In genomic region chr12:80551897-80552296, GRCh38 we compare ENCODE assay signal across 15 cellular contexts.
A peak's percentile ranks its signal among the peaks of the same experiment; 100 is the strongest.
DNase-seq lines count a peak whose midpoint lies in the region; ATAC-seq and TF ChIP-seq lines count a peak whose summit lies in the region.
"Had no signal": no experiment of that assay in that cellular context is flagged by ENCODE, and none has a peak within 500 bp of the region (broad histone marks: within the 10 kb centered on the region; RNA-seq: fewer than 3 reads in every experiment).

No MANE protein-coding gene starts in this region.

- H3K79me2 ChIP-seq in ACC112 (ENCODE audit: control insufficient read depth, insufficient read depth, low read length, unreplicated experiment) (no peaks in the 10 kb centered on the region), HCT116 (ENCODE audit: insufficient read depth, low read length) (no peaks in the 10 kb centered on the region)

- H3K27ac ChIP-seq in ACC112 (ENCODE audit: low read depth, low read length) (peak overlapping the region; percentile 70), HCT116 (ENCODE audit: low read depth, low read length) (peak overlapping the region; percentile 48; the same call in 1 of the 2 replicates), gastroesophageal sphincter (peak overlapping the region in 3 of 4 donors; percentile 29 to 75 (median 38))
- H3K27ac ChIP-seq: coronary artery, left ventricle myocardium inferior, right lobe of liver had no signal

- 27 to 40% methylated on average over 1 of the region's 1 CpG for WGBS in gastroesophageal sphincter (ENCODE audit: low coverage in 1 of 2), 2 donors

- no peaks in the 10 kb centered on the region for H3K27me3 ChIP-seq in ACC112 (ENCODE audit: insufficient read depth, low read length)
- no peaks in the 10 kb centered on the region for H3K27me3 ChIP-seq in HCT116 (ENCODE audit: insufficient read depth, low read length)
- H3K27me3 ChIP-seq in gastroesophageal sphincter: no peaks in the 10 kb centered on the region
- H3K27me3 ChIP-seq: right lobe of liver had no signal

- H3K9ac ChIP-seq in HCT116 (ENCODE audit: low read length): no peak overlapping the region

- RAD21 ChIA-PET in HCT116 (lab: Charles Lee; ENCODE audit: low non-redundant PET in 1 of 2, low total read pairs in 2 of 2, uncharacterized antibody in 2 of 2, unreplicated experiment in 2 of 2): no interaction called here

- ATAC-seq in HCT116 (peak; percentile 78), gastroesophageal sphincter (peak; percentile 78), HG03469 (IDR thresholded peaks at IDR 0.05; ENCODE audit: unreplicated experiment) (no peak)
- ATAC-seq: CD8-positive, alpha-beta T cell; right lobe of liver; Right ventricle myocardium inferior; stimulated activated effector memory CD8-positive, alpha-beta T cell treated with anti-CD3 and anti-CD28 coated beads, Interleukin-12 subunit alpha, Interleukin-12 subunit beta, amount 100 ng/mL, for 72 hours had no signal

- peaks cover 30% of the 10 kb centered on the region for H3K4me1 ChIP-seq in ACC112 (ENCODE audit: control insufficient read depth, insufficient read depth, low read length, unreplicated experiment)
- H3K4me1 ChIP-seq in HCT116 (ENCODE audit: control insufficient read depth in 1 of 2, insufficient read depth in 2 of 2, low read length in 2 of 2): peaks cover 20 to 26% of the 10 kb centered on the region in 2 experiments
- H3K4me1 ChIP-seq in gastroesophageal sphincter: peaks cover 0 to 17% (median 3%) of the 10 kb centered on the region in 3 donors
- H3K4me1 ChIP-seq: left ventricle myocardium inferior, right lobe of liver had no signal

- no TSS peak for BruUV-seq in HCT116 (replicated peaks; lab: Mats Ljungman, UMichigan)

- CTCF ChIA-PET in HCT116 (lab: Charles Lee): interaction anchor here (1.0 kb wide), 1 partner anchor 81 kb away, joined by 3 read pairs; no protein-coding TSS in a partner anchor

- DNase-seq in HCT116 (ENCODE audit: low read depth, low spot score) (peak; percentile 81), T1000 (lab: John Stamatoyannopoulos, UW) (peak; percentile 28), NCI-H1436 (lab: John Stamatoyannopoulos, UW) (no peak), erythroblast (lab: John Stamatoyannopoulos, UW) (no peak)
- DNase-seq in activated T-cell treated with anti-CD3 and anti-CD28 coated beads, Interleukin-2, amount 50 U/mL, for 1 hour: no peak
- DNase-seq: CD8-positive, alpha-beta T cell; KBM-7; left ventricle myocardium inferior; right lobe of liver had no signal

- no peaks in the 10 kb centered on the region for H3K36me3 ChIP-seq in ACC112 (ENCODE audit: insufficient read depth, low read length)
- H3K36me3 ChIP-seq in HCT116 (ENCODE audit: control insufficient read depth in 1 of 2, insufficient read depth in 2 of 2, low read length in 2 of 2): no peaks in the 10 kb centered on the region
- H3K36me3 ChIP-seq in gastroesophageal sphincter: no peaks in the 10 kb centered on the region
- H3K36me3 ChIP-seq: left ventricle myocardium inferior, right lobe of liver had no signal

- TF ChIP-seq CTCF in HCT116 (IDR thresholded peaks at IDR 0.05 in 2 of 3, conservative IDR thresholded peaks at IDR 0.05 in 1 of 3; ENCODE audit: borderline replicate concordance in 1 of 3, insufficient read depth in 1 of 3, low read depth in 2 of 3, low read length in 2 of 3): no peak
- TF ChIP-seq CTCF in gastroesophageal sphincter (IDR thresholded peaks at IDR 0.05): no peak

- H3K4me3 ChIP-seq in ACC112 (ENCODE audit: low read depth, low read length) (no peak overlapping the region), HCT116 (replicated peaks in 1 of 2; ENCODE audit: low read depth in 1 of 2, low read length in 2 of 2) (no peak overlapping the region), gastroesophageal sphincter (no peak overlapping the region)
- H3K4me3 ChIP-seq: coronary artery, left ventricle myocardium inferior, right lobe of liver had no signal

- TF ChIP-seq RAD21 in HCT116 (IDR thresholded peaks at IDR 0.05; ENCODE audit: low read depth): no peak

- no peaks in the 10 kb centered on the region for H4K20me1 ChIP-seq in HCT116 (ENCODE audit: insufficient read depth)

- no peaks in the 10 kb centered on the region for H3K9me2 ChIP-seq in HCT116 (ENCODE audit: insufficient read depth)

- intact Hi-C loops in HCT116 (cut with micrococcal nuclease): no loop called here

- TF ChIP-seq POLR2A in HCT116 (IDR thresholded peaks at IDR 0.05; ENCODE audit: borderline replicate concordance, extremely low read depth, insufficient read depth, insufficient read length) (no peak), gastroesophageal sphincter (IDR thresholded peaks at IDR 0.05) (no peak), erythroblast (IDR thresholded peaks at IDR 0.05; ENCODE audit: low read length) (no peak)

- POLR2A ChIA-PET in HCT116 (lab: Charles Lee): interaction anchor here (0.7 to 0.8 kb wide), 2 partner anchors 86 to 121 kb away, joined by 4 read pairs; no protein-coding TSS in a partner anchor

- no peaks in the 10 kb centered on the region for H3K9me3 ChIP-seq in HCT116 (ENCODE audit: control insufficient read depth in 1 of 2, insufficient read depth in 1 of 2, low read depth in 1 of 2, low read length in 2 of 2)
- no peaks in the 10 kb centered on the region for H3K9me3 ChIP-seq in gastroesophageal sphincter
- H3K9me3 ChIP-seq: left ventricle myocardium inferior, right lobe of liver had no signal

- peak overlapping the region; percentile 61 for H3K4me2 ChIP-seq in HCT116 (ENCODE audit: low read length)

- TF ChIP-seq EP300 in gastroesophageal sphincter (IDR thresholded peaks at IDR 0.05): no peak

- H2AFZ ChIP-seq in ACC112 (ENCODE audit: low read length, unreplicated experiment): peak overlapping the region; percentile 42
- H2AFZ ChIP-seq in HCT116 (ENCODE audit: low read depth, low read length, poor library complexity, severe bottlenecking): no peak overlapping the region

TF ChIP-seq in HCT116, 20 proteins besides CTCF, POLR2A, EP300 and RAD21 (continues in another document):
- TF ChIP-seq ELF1 (IDR thresholded peaks at IDR 0.05; ENCODE audit: borderline replicate concordance, low read depth) (no peak), SP1 (IDR thresholded peaks at IDR 0.05; ENCODE audit: low read depth) (peak; percentile 81), CEBPB (IDR thresholded peaks at IDR 0.05; ENCODE audit: low read depth) (peak; percentile 59), ZBTB33 (IDR thresholded peaks at IDR 0.05; ENCODE audit: extremely low read depth, insufficient replicate concordance, low read length) (no peak), ATF3 (IDR thresholded peaks at IDR 0.05) (0 out of 2 replicates have a peak, but pooled peaks have one; percentile 27), EGR1 (IDR thresholded peaks at IDR 0.05; ENCODE audit: low read depth) (no peak), JUND (IDR thresholded peaks at IDR 0.05) (peak; percentile 94), TCF7L2 (IDR thresholded peaks at IDR 0.05; ENCODE audit: borderline replicate concordance, extremely low read depth, insufficient read depth, insufficient read length) (peak; percentile 48), POLR2AphosphoS5 (IDR thresholded peaks at IDR 0.05; ENCODE audit: low read depth, low read length) (peak; percentile 21; the same call in 1 of the 2 replicates), YY1 (IDR thresholded peaks at IDR 0.05; ENCODE audit: extremely low read depth, insufficient replicate concordance, low read depth, low read length) (no peak), REST (IDR thresholded peaks at IDR 0.05; ENCODE audit: low read depth) (no peak), CBX3 (IDR thresholded peaks at IDR 0.05; ENCODE audit: low read depth) (peak; percentile 77; the same call in 1 of the 2 replicates), SRF (IDR thresholded peaks at IDR 0.05; ENCODE audit: low read depth) (peak; percentile 84)

Comparison
In these comparisons a context has a peak if more than half of its experiments do, and no peak if none do; other contexts are left out.
1. DNase-seq: peak in HCT116 (single experiment) and T1000 (single experiment); none in NCI-H1436 (single experiment), erythroblast (0 of 2) and activated T-cell treated with anti-CD3 and anti-CD28 coated beads, Interleukin-2, amount 50 U/mL, for 1 hour (single experiment).
2. Peak in every context shown above with its lines, with median percentiles within 50 percentile points of each other: H3K27ac ChIP-seq.